22 cellular contexts compared by ENCODE assay signal in genomic region chr15:93566777-93567176, GRCh38.
DNase-seq lines count a peak whose midpoint lies in the region; ATAC-seq, FAIRE-seq and TF ChIP-seq lines count a peak whose summit lies in the region.
"Had no signal": no experiment of that assay in that cellular context is flagged by ENCODE, and none has a peak within 500 bp of the region (broad histone marks: within the 10 kb centered on the region; RNA-seq: fewer than 3 reads in every experiment).

No MANE protein-coding gene starts in this region.

- in situ Hi-C loops in GM23248 (cut with MboI) = no loop called here

- H3K27ac ChIP-seq in left ventricle myocardium inferior (replicated peaks) (no peak overlapping the region), epithelial cell of prostate (peak overlapping the region; percentile 96), GM23248 (no peak overlapping the region), Karpas-422 (ENCODE audit: low read length) (no peak overlapping the region)
- H3K27ac ChIP-seq: prostate gland, WERI-Rb-1 had no signal

- intact Hi-C loops in left ventricle myocardium superior (cut with micrococcal nuclease) = no loop called here
- intact Hi-C loops in left ventricle myocardium inferior (cut with micrococcal nuclease) = no loop called here

- H3K4me2 ChIP-seq in GM23248 (ENCODE audit: unreplicated experiment) (no peak overlapping the region), Karpas-422 (ENCODE audit: low read depth, low read length, poor library complexity, severe bottlenecking) (no peak overlapping the region)
- H3K4me2 ChIP-seq: smooth muscle cell had no signal

- H3F3A ChIP-seq in GM23248 (ENCODE audit: insufficient read depth) = no peaks in the 10 kb centered on the region

- no peak overlapping the region for H2AFZ ChIP-seq in GM23248
- H2AFZ ChIP-seq in Karpas-422 (ENCODE audit: low read length) = no peak overlapping the region

- H3K9ac ChIP-seq in GM23248 (no peak overlapping the region), Karpas-422 (ENCODE audit: low read length) (no peak overlapping the region)

- no peak for DNase-seq in left ventricle myocardium superior
- DNase-seq in left ventricle myocardium inferior = no peak
- DNase-seq in NCI-H748 (lab: John Stamatoyannopoulos, UW; ENCODE audit: unreplicated experiment) = peak; percentile 61
- DNase-seq in epithelial cell of prostate (ENCODE audit: low read depth, low spot score) = peak; percentile 100
- peak; percentile 36 for DNase-seq in urothelium cell line (ENCODE audit: low spot score)
- DNase-seq in GM23248 = no peak
- DNase-seq in Karpas-422 = no peak
- DNase-seq in activated CD4-positive, alpha-beta T cell treated with anti-CD3 and anti-CD28 coated beads for 1 hour = no peak
- DNase-seq: activated CD8-positive, alpha-beta memory T cell treated with anti-CD3 and anti-CD28 coated beads for 24 hours; central memory CD4-positive, alpha-beta T cell; effector CD8-positive, alpha-beta T cell; hypothalamus; NCI-H1092; nephron progenitor cell; stimulated activated CD4-positive, alpha-beta T cell treated with anti-CD3 and anti-CD28 coated beads, Interleukin-4, amount 100 ng/mL, for 24 hours; substantia nigra; WERI-Rb-1 had no signal

- FAIRE-seq in urothelium cell line (lab: Jason Lieb, UNC) = peak; percentile 37
- FAIRE-seq: GM12892, K562 had no signal

- H3K9me3 ChIP-seq in left ventricle myocardium inferior (replicated peaks) = no peaks in the 10 kb centered on the region
- H3K9me3 ChIP-seq in GM23248 (ENCODE audit: low read depth) = no peaks in the 10 kb centered on the region
- H3K9me3 ChIP-seq in Karpas-422 (ENCODE audit: low read length) = no peaks in the 10 kb centered on the region
- H3K9me3 ChIP-seq: HAP-1, prostate gland had no signal

- no peak overlapping the region for H3K4me3 ChIP-seq in left ventricle myocardium inferior
- no peak overlapping the region for H3K4me3 ChIP-seq in GM23248
- no peak overlapping the region for H3K4me3 ChIP-seq in Karpas-422 (ENCODE audit: low read length)
- H3K4me3 ChIP-seq: HAP-1, K562, prostate gland, smooth muscle cell had no signal

- no peaks in the 10 kb centered on the region for H4K20me1 ChIP-seq in GM23248 (ENCODE audit: insufficient read depth)
- no peaks in the 10 kb centered on the region for H4K20me1 ChIP-seq in Karpas-422 (ENCODE audit: insufficient read depth, low read depth, low read length)

- H3K79me2 ChIP-seq in GM23248 (ENCODE audit: insufficient read depth) = no peaks in the 10 kb centered on the region
- H3K79me2 ChIP-seq in Karpas-422 (ENCODE audit: low read length) = no peaks in the 10 kb centered on the region

- ATAC-seq in left ventricle myocardium superior = peak; percentile 30
- ATAC-seq: K562 had no signal

- 47 to 64% methylated on average over 3 of the region's 3 CpGs for WGBS in GM23248 (ENCODE audit: low coverage in 1 of 2, low lambda C conversion rate in 2 of 2, missing lambda C conversion rate in 2 of 2), 2 experiments

- TF ChIP-seq CTCF in left ventricle myocardium inferior (IDR thresholded peaks at IDR 0.05; ENCODE audit: borderline replicate concordance) = no peak

- H3K27me3 ChIP-seq in left ventricle myocardium inferior (ENCODE audit: low read depth) (peaks cover 6% of the 10 kb centered on the region), GM23248 (replicated peaks; ENCODE audit: insufficient read depth) (no peaks in the 10 kb centered on the region), Karpas-422 (ENCODE audit: low read length) (no peaks in the 10 kb centered on the region)

- no peaks in the 10 kb centered on the region for H3K9me2 ChIP-seq in GM23248 (ENCODE audit: insufficient read depth)
- H3K9me2 ChIP-seq in Karpas-422 (replicated peaks; ENCODE audit: insufficient read depth, low read length) = no peaks in the 10 kb centered on the region

- H3K36me3 ChIP-seq in left ventricle myocardium inferior (no peaks in the 10 kb centered on the region), GM23248 (ENCODE audit: low read depth) (no peaks in the 10 kb centered on the region), Karpas-422 (ENCODE audit: insufficient read depth, low read length) (no peaks in the 10 kb centered on the region)
- H3K36me3 ChIP-seq: HAP-1, prostate gland, WERI-Rb-1 had no signal

- no peaks in the 10 kb centered on the region for H3K4me1 ChIP-seq in left ventricle myocardium inferior
- H3K4me1 ChIP-seq in GM23248 (ENCODE audit: insufficient read depth) = no peaks in the 10 kb centered on the region
- H3K4me1 ChIP-seq in Karpas-422 (ENCODE audit: low read length) = no peaks in the 10 kb centered on the region
- H3K4me1 ChIP-seq: HAP-1, prostate gland had no signal

Comparison
In these comparisons a context has a peak if more than half of its experiments do, and no peak if none do; other contexts are left out.
1. DNase-seq: peak in NCI-H748 (single experiment), epithelial cell of prostate (single experiment) and urothelium cell line (single experiment); none in left ventricle myocardium superior (single experiment), left ventricle myocardium inferior (single experiment), GM23248 (single experiment), Karpas-422 (single experiment) and activated CD4-positive, alpha-beta T cell treated with anti-CD3 and anti-CD28 coated beads for 1 hour (single experiment).